Comparison of ENCODE assay signal across 10 cellular contexts in genomic region chr22:45934659-45935341, GRCh38. TPM values are rescaled to one million over a fixed set of nuclear protein-coding genes. Genes with fewer than 3 reads are reported as not detected.
DNase-seq lines count a peak whose midpoint lies in the region; ATAC-seq and TF ChIP-seq lines count a peak whose summit lies in the region.
"Had no signal": no experiment of that assay in that cellular context is flagged by ENCODE, and none has a peak within 500 bp of the region (broad histone marks: within the 10 kb centered on the region; RNA-seq: fewer than 3 reads in every experiment).

No MANE protein-coding gene starts in this region.

- POLR2A ChIA-PET in Panc1 (lab: Charles Lee): no interaction called here
- POLR2A ChIA-PET in activated CD4-positive, alpha-beta T cell treated with anti-CD3 and anti-CD28 coated beads, Interleukin-2, amount 10 ng/mL, durations not matched to agents 7 days and 5 days (lab: Charles Lee): no interaction called here

- DNase-seq in NCI-H1436 (lab: John Stamatoyannopoulos, UW) (peak; percentile 11), NCI-H1436 treated with DMSO at 0.1 percent for 48 hours (lab: John Stamatoyannopoulos, UW) (no peak), Panc1 (ENCODE audit: low read depth, low spot score) (peak; percentile 81), fibroblast of pulmonary artery (ENCODE audit: low read depth) (peak; percentile 57), thoracic aorta (ENCODE audit: low spot score) (peak; percentile 8), NOMO-1 treated with dmso at 0.1 percent for 144 hours (lab: John Stamatoyannopoulos, UW; ENCODE audit: unreplicated experiment) (no peak), immature natural killer cell (no peak)
- DNase-seq in activated CD4-positive, alpha-beta T cell treated with anti-CD3 and anti-CD28 coated beads, Interleukin-2, amount 10 ng/mL, durations not matched to agents 7 days and 5 days: no peak
- DNase-seq: AML-193 had no signal

- peaks cover 3% of the 10 kb centered on the region for H3K27me3 Mint-ChIP-seq in activated CD4-positive, alpha-beta T cell treated with anti-CD3 and anti-CD28 coated beads, Interleukin-2, amount 10 ng/mL, durations not matched to agents 7 days and 5 days
- peaks cover 2 to 7% (median 5%) of the 10 kb centered on the region in 3 donors for H3K27me3 Mint-ChIP-seq in immature natural killer cell (ENCODE audit: low read depth in 3 of 3)

- H3K4me1 Mint-ChIP-seq in activated CD4-positive, alpha-beta T cell treated with anti-CD3 and anti-CD28 coated beads, Interleukin-2, amount 10 ng/mL, durations not matched to agents 7 days and 5 days: no peaks in the 10 kb centered on the region
- H3K4me1 Mint-ChIP-seq in immature natural killer cell: no peaks in the 10 kb centered on the region

- H3K27me3 ChIP-seq in Panc1 (ENCODE audit: control insufficient read depth, insufficient read depth, low read length): no peaks in the 10 kb centered on the region
- H3K27me3 ChIP-seq in thoracic aorta (replicated peaks; ENCODE audit: insufficient read depth): no peaks in the 10 kb centered on the region

- H3K4me3 ChIP-seq in Panc1 (ENCODE audit: low read depth in 2 of 2, low read length in 2 of 2) (peak overlapping the region in 1 of 2 experiments; percentile 30; a peak in 1 of 4 replicates), fibroblast of pulmonary artery (replicated peaks; ENCODE audit: low read depth, low read length) (no peak overlapping the region), thoracic aorta (peak overlapping the region; percentile 47)

- BruUV-seq in Panc1 (replicated peaks; lab: Mats Ljungman, UMichigan): no TSS peak

- no peaks in the 10 kb centered on the region for H3K36me3 Mint-ChIP-seq in activated CD4-positive, alpha-beta T cell treated with anti-CD3 and anti-CD28 coated beads, Interleukin-2, amount 10 ng/mL, durations not matched to agents 7 days and 5 days (ENCODE audit: low read depth)
- no peaks in the 10 kb centered on the region for H3K36me3 Mint-ChIP-seq in immature natural killer cell

- H3K27ac ChIP-seq in Panc1 (ENCODE audit: low read length) (peak overlapping the region; percentile 83), thoracic aorta (no peak overlapping the region)

- intact Hi-C loops in Panc1 (cut with micrococcal nuclease; ENCODE audit: unreplicated experiment): no loop called here

- TF ChIP-seq CTCF in Panc1 (IDR thresholded peaks at IDR 0.05) (no peak), fibroblast of pulmonary artery (IDR thresholded peaks at IDR 0.05; ENCODE audit: low read length, missing control alignments) (no peak), thoracic aorta (IDR thresholded peaks at IDR 0.05) (no peak)

- H3K4me1 ChIP-seq in Panc1 (ENCODE audit: control insufficient read depth, insufficient read depth, low read length): peaks cover 48% of the 10 kb centered on the region
- peaks cover 4 to 24% of the 10 kb centered on the region in 2 donors for H3K4me1 ChIP-seq in thoracic aorta (ENCODE audit: control insufficient read depth in 1 of 2, low read depth in 2 of 2)

- CTCF ChIA-PET in Panc1 (lab: Charles Lee): no interaction called here
- CTCF ChIA-PET in activated CD4-positive, alpha-beta T cell treated with anti-CD3 and anti-CD28 coated beads, Interleukin-2, amount 10 ng/mL, durations not matched to agents 7 days and 5 days (lab: Charles Lee): no interaction called here

- in situ Hi-C loops in Panc1 (cut with HindIII; ENCODE audit: low pct_unique_long_range_greater_than_20kb, low sequenced_read_pairs): no loop called here

- H3K4me3 Mint-ChIP-seq in activated CD4-positive, alpha-beta T cell treated with anti-CD3 and anti-CD28 coated beads, Interleukin-2, amount 10 ng/mL, durations not matched to agents 7 days and 5 days: no peak overlapping the region
- H3K4me3 Mint-ChIP-seq in immature natural killer cell: no peak overlapping the region
- H3K4me3 Mint-ChIP-seq: dendritic cell treated with granulocyte-macrophage colony-stimulating factor and Interleukin-4, amounts not matched to agents 40 ng/mL and 50 ng/mL, for 4 days had no signal

- H3K27ac Mint-ChIP-seq in activated CD4-positive, alpha-beta T cell treated with anti-CD3 and anti-CD28 coated beads, Interleukin-2, amount 10 ng/mL, durations not matched to agents 7 days and 5 days: no peak overlapping the region
- no peak overlapping the region for H3K27ac Mint-ChIP-seq in immature natural killer cell
- H3K27ac Mint-ChIP-seq: dendritic cell treated with granulocyte-macrophage colony-stimulating factor and Interleukin-4, amounts not matched to agents 40 ng/mL and 50 ng/mL, for 4 days had no signal

- no peaks in the 10 kb centered on the region for H3K9me3 ChIP-seq in Panc1 (ENCODE audit: control insufficient read depth, insufficient read depth, low read depth, low read length)
- no peaks in the 10 kb centered on the region for H3K9me3 ChIP-seq in thoracic aorta

- H3K36me3 ChIP-seq in Panc1 (ENCODE audit: control insufficient read depth, insufficient read depth, low read length) (no peaks in the 10 kb centered on the region; the same call in 1 of the 2 replicates), thoracic aorta (no peaks in the 10 kb centered on the region)

- H3K9me3 Mint-ChIP-seq in activated CD4-positive, alpha-beta T cell treated with anti-CD3 and anti-CD28 coated beads, Interleukin-2, amount 10 ng/mL, durations not matched to agents 7 days and 5 days: no peaks in the 10 kb centered on the region
- H3K9me3 Mint-ChIP-seq in immature natural killer cell: peaks cover 0 to 3% (median 0%) of the 10 kb centered on the region in 6 donors
- H3K9me3 Mint-ChIP-seq: dendritic cell treated with granulocyte-macrophage colony-stimulating factor and Interleukin-4, amounts not matched to agents 40 ng/mL and 50 ng/mL, for 4 days had no signal

- ATAC-seq in Panc1 (peak; percentile 83), thoracic aorta (ENCODE audit: insufficient number of reproducible peaks, low FRiP score, low read depth) (no peak)

RNA-seq across cellular contexts. Expression of gene WNT7B, which starts 42.2 kb away (rescaled TPM):
- total RNA-seq in Panc1 (2021; ENCODE audit: unreplicated experiment) (52.1 TPM), thoracic aorta (not detected)
- 46.4 TPM for polyA plus RNA-seq in Panc1 (2012; ENCODE audit: insufficient read length)
- total RNA-seq in activated CD4-positive, alpha-beta T cell treated with anti-CD3 and anti-CD28 coated beads, Interleukin-2, amount 10 ng/mL, durations not matched to agents 7 days and 5 days: not detected
- not detected for polyA plus RNA-seq in immature natural killer cell

Comparison
In these comparisons a context has a peak if more than half of its experiments do, and no peak if none do; other contexts are left out.
1. DNase-seq: peak in NCI-H1436 (single experiment), Panc1 (single experiment), fibroblast of pulmonary artery (single experiment) and thoracic aorta (single experiment); none in NCI-H1436 treated with DMSO at 0.1 percent for 48 hours (single experiment), NOMO-1 treated with dmso at 0.1 percent for 144 hours (single experiment), activated CD4-positive, alpha-beta T cell treated with anti-CD3 and anti-CD28 coated beads, Interleukin-2, amount 10 ng/mL, durations not matched to agents 7 days and 5 days (single experiment) and immature natural killer cell (0 of 3).
2. RNA of gene WNT7B, which starts 42.2 kb away (total RNA-seq): 52.1 TPM in Panc1 (single experiment); not detected in thoracic aorta and not detected in activated CD4-positive, alpha-beta T cell treated with anti-CD3 and anti-CD28 coated beads, Interleukin-2, amount 10 ng/mL, durations not matched to agents 7 days and 5 days; every median in the first group is over 10 times any median in the second.